In genomic region chr2:30414951-30415350, GRCh38 we compare ENCODE assay signal across 25 cellular contexts.
"Had no signal": no experiment of that assay in that cellular context is flagged by ENCODE, and none has a peak within 500 bp of the region (broad histone marks: within the 10 kb centered on the region; RNA-seq: fewer than 3 reads in every experiment).

No MANE protein-coding gene starts in this region.

- H3K27ac ChIP-seq: breast epithelium, KMS-11, SK-N-MC had no signal

- H3K27me3 ChIP-seq: breast epithelium had no signal

- H3K36me3 ChIP-seq: breast epithelium had no signal

- H3K4me1 ChIP-seq: breast epithelium had no signal

- H3K9me3 ChIP-seq: breast epithelium had no signal

- FAIRE-seq: TTC549 had no signal

- DNase-seq: activated B cell treated with CpG ODN at 0.5 μM for 24 hours; activated CD4-positive, alpha-beta T cell treated with anti-CD3 and anti-CD28 coated beads for 1 hour; activated CD4-positive, alpha-beta T cell treated with anti-CD3 and anti-CD28 coated beads, Interleukin-2, amount 10 ng/mL, durations not matched to agents 24 days and 14 days; activated CD4-positive, alpha-beta T cell treated with anti-CD3 and anti-CD28 coated beads, Interleukin-2, amount 50 U/mL, for 48 hours; activated CD8-positive, alpha-beta memory T cell treated with anti-CD3 and anti-CD28 coated beads, Interleukin-2, amount 10 ng/mL, durations not matched to agents 7 days and 5 days; activated gamma-delta T cell; activated naive CD4-positive, alpha-beta T cell treated with anti-CD3 and anti-CD28 coated beads for 36 hours; activated T-cell treated with anti-CD3 and anti-CD28 coated beads, Interleukin-2, amount 50 U/mL, for 4 hours; aorta; MV-4-11; NCI-H1105; NCI-H1436; NCI-H187 treated with DMSO at 0.1 percent for 48 hours; NCI-H345; NCI-H510A; NCI-H526 treated with DMSO at 0.1 percent for 48 hours; NCI-H82; T-cell; T-helper 2 cell; T1000 had no signal

- ATAC-seq: activated CD8-positive, alpha-beta memory T cell treated with anti-CD3 and anti-CD28 coated beads, Interleukin-2, amount 10 ng/mL, durations not matched to agents 7 days and 5 days; activated T-cell treated with anti-CD3 and anti-CD28 coated beads, Interleukin-2, amount 50 U/mL, for 4 hours; activated T-helper 17 cell treated with anti-CD3 and anti-CD28 coated beads, Interleukin-2, amount 50 U/mL, for 72 hours; T-cell had no signal

- H3K4me3 ChIP-seq: breast epithelium, SK-N-MC had no signal
